Comparison of ENCODE assay signal across 1 cellular context in the genomic region with DNA sequence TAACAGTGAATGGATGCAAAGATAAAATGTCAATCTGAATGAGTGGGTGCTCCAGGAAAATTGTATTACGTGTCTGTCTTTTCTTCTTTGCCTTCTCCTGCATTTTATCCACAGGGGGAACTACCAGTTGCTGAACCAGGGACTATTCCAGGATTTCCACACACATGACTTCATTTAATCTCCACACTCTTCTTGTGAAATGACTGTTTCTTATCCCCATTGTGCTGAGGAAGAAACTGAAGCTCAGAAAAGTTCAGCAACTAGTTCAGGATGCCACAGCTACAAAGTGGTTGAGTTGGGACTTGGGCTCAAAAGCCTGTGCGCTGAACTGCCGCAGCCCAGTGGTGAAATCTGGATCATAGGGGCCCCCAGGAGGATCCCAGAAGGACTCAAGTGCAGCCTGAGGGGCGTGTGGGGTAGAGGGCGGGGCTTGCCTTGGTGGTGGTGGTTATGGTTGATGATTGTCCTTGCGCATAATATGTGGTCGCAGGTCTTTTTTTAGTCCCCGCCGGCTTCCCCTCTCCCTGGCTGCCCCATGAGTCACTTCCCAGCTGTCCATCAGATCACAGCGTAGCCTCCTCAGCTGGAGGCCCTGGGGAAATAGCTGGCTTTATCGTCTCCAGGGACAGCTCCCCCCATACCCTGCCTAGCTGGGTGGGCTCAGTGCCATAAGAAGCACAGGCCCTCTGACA.
TF ChIP-seq lines count a peak whose summit lies in the region.

No MANE protein-coding gene starts in this region.

TF ChIP-seq in HEK293, 187 proteins besides CTCF, POLR2A, EP300 and RAD21 (continued from another document):
- TF ChIP-seq, protein P1, sequence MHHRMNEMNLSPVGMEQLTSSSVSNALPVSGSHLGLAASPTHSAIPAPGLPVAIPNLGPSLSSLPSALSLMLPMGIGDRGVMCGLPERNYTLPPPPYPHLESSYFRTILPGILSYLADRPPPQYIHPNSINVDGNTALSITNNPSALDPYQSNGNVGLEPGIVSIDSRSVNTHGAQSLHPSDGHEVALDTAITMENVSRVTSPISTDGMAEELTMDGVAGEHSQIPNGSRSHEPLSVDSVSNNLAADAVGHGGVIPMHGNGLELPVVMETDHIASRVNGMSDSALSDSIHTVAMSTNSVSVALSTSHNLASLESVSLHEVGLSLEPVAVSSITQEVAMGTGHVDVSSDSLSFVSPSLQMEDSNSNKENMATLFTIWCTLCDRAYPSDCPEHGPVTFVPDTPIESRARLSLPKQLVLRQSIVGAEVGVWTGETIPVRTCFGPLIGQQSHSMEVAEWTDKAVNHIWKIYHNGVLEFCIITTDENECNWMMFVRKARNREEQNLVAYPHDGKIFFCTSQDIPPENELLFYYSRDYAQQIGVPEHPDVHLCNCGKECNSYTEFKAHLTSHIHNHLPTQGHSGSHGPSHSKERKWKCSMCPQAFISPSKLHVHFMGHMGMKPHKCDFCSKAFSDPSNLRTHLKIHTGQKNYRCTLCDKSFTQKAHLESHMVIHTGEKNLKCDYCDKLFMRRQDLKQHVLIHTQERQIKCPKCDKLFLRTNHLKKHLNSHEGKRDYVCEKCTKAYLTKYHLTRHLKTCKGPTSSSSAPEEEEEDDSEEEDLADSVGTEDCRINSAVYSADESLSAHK (tag by site-specific recombination; IDR thresholded peaks at IDR 0.05), result peak; percentile 89
- TF ChIP-seq GLIS2 (tag by site-specific recombination; IDR thresholded peaks at IDR 0.05), result peak; percentile 37; the same call in 1 of the 2 replicates
- TF ChIP-seq GLI4 (tag by site-specific recombination; IDR thresholded peaks at IDR 0.05), result no peak
- 0 out of 2 replicates have a peak, but pooled peaks have one; percentile 36 for TF ChIP-seq ZNF423 (tag by site-specific recombination; IDR thresholded peaks at IDR 0.05)
- no peak for TF ChIP-seq ZFP69B (tag by site-specific recombination; IDR thresholded peaks at IDR 0.05)
- no peak for TF ChIP-seq ZNF514 (tag by site-specific recombination; IDR thresholded peaks at IDR 0.05)
